ENCODE assay signal across 1 cellular context in genomic region chr5:140734354-140734753, GRCh38.
TF ChIP-seq lines count a peak whose summit lies in the region.

No MANE protein-coding gene starts in this region.

TF ChIP-seq in HCT116, 20 proteins besides CTCF, POLR2A, EP300 and RAD21 (continued from another document):
- TF ChIP-seq REST (IDR thresholded peaks at IDR 0.05; ENCODE audit: low read depth) = no peak
- no peak for TF ChIP-seq CBX3 (IDR thresholded peaks at IDR 0.05; ENCODE audit: low read depth)
- no peak for TF ChIP-seq JUND (IDR thresholded peaks at IDR 0.05)
- no peak for TF ChIP-seq SP1 (IDR thresholded peaks at IDR 0.05; ENCODE audit: low read depth)
- no peak for TF ChIP-seq TCF7L2 (IDR thresholded peaks at IDR 0.05; ENCODE audit: borderline replicate concordance, extremely low read depth, insufficient read depth, insufficient read length)
- TF ChIP-seq EZH2 (IDR thresholded peaks at IDR 0.05) = no peak
- TF ChIP-seq SRF (IDR thresholded peaks at IDR 0.05; ENCODE audit: low read depth) = no peak
- TF ChIP-seq ELF1 (IDR thresholded peaks at IDR 0.05; ENCODE audit: borderline replicate concordance, low read depth) = no peak
- TF ChIP-seq POLR2AphosphoS5 (IDR thresholded peaks at IDR 0.05; ENCODE audit: low read depth, low read length) = no peak
- TF ChIP-seq EGR1 (IDR thresholded peaks at IDR 0.05; ENCODE audit: low read depth) = no peak
- no peak for TF ChIP-seq MAX (IDR thresholded peaks at IDR 0.05)
